8 cellular contexts compared by ENCODE assay signal in genomic region chr11:46808804-46809431, GRCh38.
DNase-seq lines count a peak whose midpoint lies in the region; ATAC-seq and TF ChIP-seq lines count a peak whose summit lies in the region.

No MANE protein-coding gene starts in this region.

- no peak overlapping the region for H3K4me3 ChIP-seq in retinal pigment epithelial cell (ENCODE audit: low read length)

- peak overlapping the region; percentile 16 for H3K27ac Mint-ChIP-seq in dendritic cell treated with granulocyte-macrophage colony-stimulating factor and Interleukin-4, amounts not matched to agents 40 ng/mL and 50 ng/mL, for 4 days

- DNase-seq in NOMO-1 treated with DMSO at 0.1 percent for 48 hours (lab: John Stamatoyannopoulos, UW; ENCODE audit: unreplicated experiment) (peak; percentile 37), NOMO-1 treated with dmso at 0.1 percent for 144 hours (lab: John Stamatoyannopoulos, UW; ENCODE audit: unreplicated experiment) (no peak), NCI-H1105 treated with DMSO at 0.1 percent for 48 hours (lab: John Stamatoyannopoulos, UW) (peak; percentile 12), retinal pigment epithelial cell (ENCODE audit: low read depth) (no peak), NCI-H1930 (lab: John Stamatoyannopoulos, UW) (no peak)

- peaks cover 6% of the 10 kb centered on the region for H3K4me1 Mint-ChIP-seq in dendritic cell treated with granulocyte-macrophage colony-stimulating factor and Interleukin-4, amounts not matched to agents 40 ng/mL and 50 ng/mL, for 4 days (ENCODE audit: low read depth)

- ATAC-seq in GM18868 (IDR thresholded peaks at IDR 0.05; ENCODE audit: unreplicated experiment) (no peak), HG03457 (IDR thresholded peaks at IDR 0.05; ENCODE audit: unreplicated experiment) (no peak)

- intact Hi-C loops in dendritic cell treated with granulocyte-macrophage colony-stimulating factor and Interleukin-4, amounts not matched to agents 40 ng/mL and 50 ng/mL, for 4 days (cut with micrococcal nuclease): no loop called here

- H3K4me3 Mint-ChIP-seq in dendritic cell treated with granulocyte-macrophage colony-stimulating factor and Interleukin-4, amounts not matched to agents 40 ng/mL and 50 ng/mL, for 4 days: no peak overlapping the region

- peak; percentile 39 for TF ChIP-seq CTCF in retinal pigment epithelial cell (conservative IDR thresholded peaks at IDR 0.05; ENCODE audit: low read depth, low read length)

- H3K27me3 Mint-ChIP-seq in dendritic cell treated with granulocyte-macrophage colony-stimulating factor and Interleukin-4, amounts not matched to agents 40 ng/mL and 50 ng/mL, for 4 days: no peaks in the 10 kb centered on the region

- no peaks in the 10 kb centered on the region for H3K9me3 Mint-ChIP-seq in dendritic cell treated with granulocyte-macrophage colony-stimulating factor and Interleukin-4, amounts not matched to agents 40 ng/mL and 50 ng/mL, for 4 days

- H3K36me3 Mint-ChIP-seq in dendritic cell treated with granulocyte-macrophage colony-stimulating factor and Interleukin-4, amounts not matched to agents 40 ng/mL and 50 ng/mL, for 4 days (ENCODE audit: low read depth): peaks cover 63% of the 10 kb centered on the region

Comparison
In these comparisons a context has a peak if more than half of its experiments do, and no peak if none do; other contexts are left out.
1. DNase-seq: peak in NOMO-1 treated with DMSO at 0.1 percent for 48 hours (single experiment) and NCI-H1105 treated with DMSO at 0.1 percent for 48 hours (single experiment); none in NOMO-1 treated with dmso at 0.1 percent for 144 hours (single experiment), retinal pigment epithelial cell (single experiment) and NCI-H1930 (0 of 2).